Comparison of ENCODE assay signal across 13 cellular contexts in the genomic region with DNA sequence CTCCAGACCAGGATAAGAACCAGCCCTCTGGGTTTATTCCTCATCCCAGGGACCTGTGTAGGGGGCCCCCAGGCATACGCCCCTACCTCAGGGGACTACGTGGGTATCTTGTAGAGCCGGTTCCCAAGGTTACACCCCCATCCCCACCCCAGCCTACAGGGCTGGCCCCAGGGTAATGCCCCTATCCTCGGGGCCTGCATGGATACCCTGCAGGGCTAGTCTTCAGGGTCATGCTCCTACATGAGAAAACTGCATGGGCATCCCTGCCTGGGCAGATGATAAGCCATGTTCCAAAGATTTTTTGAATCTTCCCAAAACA. TPM values are rescaled to one million over a fixed set of nuclear protein-coding genes. Genes with fewer than 3 reads are reported as not detected.
DNase-seq lines count a peak whose midpoint lies in the region; ATAC-seq and TF ChIP-seq lines count a peak whose summit lies in the region.
"Had no signal": no experiment of that assay in that cellular context is flagged by ENCODE, and none has a peak within 500 bp of the region (broad histone marks: within the 10 kb centered on the region; RNA-seq: fewer than 3 reads in every experiment).

No MANE protein-coding gene starts in this region.

- CTCF ChIA-PET in T-cell (lab: Charles Lee), result no interaction called here

- H3K27me3 Mint-ChIP-seq in T-cell, result no peaks in the 10 kb centered on the region

- H3K36me3 Mint-ChIP-seq in T-cell, result peaks cover 7% of the 10 kb centered on the region

- no peak overlapping the region for H3K27ac Mint-ChIP-seq in T-cell
- H3K27ac Mint-ChIP-seq: activated T-helper 2 cell treated with anti-CD3 and anti-CD28 coated beads, Interferon-gamma antibody, Interleukin-2, Interleukin-4, amounts not matched to agents 10 μg/mL and 5 μg/mL and 100 μg/mL, durations not matched to agents 14 hours and 24 hours and 36 hours had no signal

- H3K4me1 ChIP-seq in body of pancreas (peaks cover 59% of the 10 kb centered on the region), lung (ENCODE audit: control insufficient read depth in 2 of 2, insufficient read depth in 2 of 2, low read length in 2 of 2) (peaks cover 13 to 46% of the 10 kb centered on the region in 2 donors), subcutaneous abdominal adipose tissue (ENCODE audit: control insufficient read depth in 5 of 5, insufficient read depth in 5 of 5, low read length in 5 of 5) (peaks cover 34 to 73% (median 68%) of the 10 kb centered on the region in 5 donors)

- 0 out of 2 replicates have a peak overlapping the region, but pooled peaks have one; percentile 2 for H3K4me3 ChIP-seq in HFF-Myc (replicated peaks; ENCODE audit: low read depth, low read length)
- no peak overlapping the region for H3K4me3 ChIP-seq in body of pancreas
- no peak overlapping the region for H3K4me3 ChIP-seq in lung
- H3K4me3 ChIP-seq in subcutaneous abdominal adipose tissue (ENCODE audit: low read depth in 1 of 5, low read length in 5 of 5), result no peak overlapping the region

- intact Hi-C loops in body of pancreas (cut with DNase I), result no loop called here

- H3K9me3 Mint-ChIP-seq in T-cell, result no peaks in the 10 kb centered on the region
- H3K9me3 Mint-ChIP-seq: activated T-helper 2 cell treated with anti-CD3 and anti-CD28 coated beads, Interferon-gamma antibody, Interleukin-2, Interleukin-4, amounts not matched to agents 10 μg/mL and 5 μg/mL and 100 μg/mL, durations not matched to agents 14 hours and 24 hours and 36 hours had no signal

- no peaks in the 10 kb centered on the region for H3K27me3 ChIP-seq in body of pancreas
- H3K27me3 ChIP-seq in lung (ENCODE audit: control insufficient read depth, insufficient read depth), result no peaks in the 10 kb centered on the region
- no peaks in the 10 kb centered on the region for H3K27me3 ChIP-seq in subcutaneous abdominal adipose tissue (ENCODE audit: control insufficient read depth in 5 of 5, insufficient read depth in 4 of 5, low read length in 5 of 5)

- POLR2A ChIA-PET in T-cell (lab: Charles Lee), result interaction anchor here in 1 of 2 donors (1.4 kb wide), 1 partner anchor 8 kb away, joined by 8 read pairs; no protein-coding TSS in a partner anchor

- H3K4me3 Mint-ChIP-seq in T-cell, result no peak overlapping the region

- H3K36me3 ChIP-seq in body of pancreas (replicated peaks in 1 of 2; ENCODE audit: insufficient read depth in 1 of 2, low read depth in 2 of 2) (no peaks in the 10 kb centered on the region), lung (ENCODE audit: control insufficient read depth in 2 of 2, insufficient read depth in 2 of 2, low read length in 2 of 2) (peaks cover 0 to 14% of the 10 kb centered on the region in 2 donors), subcutaneous abdominal adipose tissue (ENCODE audit: control insufficient read depth in 5 of 5, insufficient read depth in 5 of 5, low read length in 5 of 5) (peaks cover 0 to 28% (median 13%) of the 10 kb centered on the region in 5 donors)

- TF ChIP-seq CTCF in HFF-Myc (IDR thresholded peaks at IDR 0.05; ENCODE audit: low read depth, low read length, missing control alignments), result no peak
- TF ChIP-seq CTCF in body of pancreas (IDR thresholded peaks at IDR 0.05), result no peak
- TF ChIP-seq CTCF in lung (IDR thresholded peaks at IDR 0.05; ENCODE audit: control extremely low read depth, extremely low read depth), result no peak

- peaks cover 28 to 37% (median 34%) of the 10 kb centered on the region in 3 donors for H3K4me1 Mint-ChIP-seq in T-cell

- no peak for ATAC-seq in body of pancreas
- no peak for ATAC-seq in lung (ENCODE audit: insufficient read depth, low FRiP score)
- ATAC-seq in T-cell (replicated peaks in 1 of 4), result no peak

- H3K27ac ChIP-seq in body of pancreas (peak overlapping the region; percentile 44 to 80 (median 74)), lung (ENCODE audit: low read depth in 1 of 2, low read length in 1 of 2) (peak overlapping the region; percentile 44 to 86), subcutaneous abdominal adipose tissue (ENCODE audit: low read depth, low read length) (peak overlapping the region; percentile 37)

- H3K9me3 ChIP-seq in body of pancreas (no peaks in the 10 kb centered on the region), lung (ENCODE audit: control insufficient read depth in 2 of 2, insufficient read depth in 1 of 2, low read length in 1 of 2) (no peaks in the 10 kb centered on the region), subcutaneous abdominal adipose tissue (ENCODE audit: control insufficient read depth in 5 of 5, low read length in 5 of 5) (no peaks in the 10 kb centered on the region)

- DNase-seq in HFF-Myc (ENCODE audit: extremely low read depth, low read depth), result no peak
- DNase-seq in body of pancreas, result no peak
- DNase-seq in lung (ENCODE audit: low spot score), result no peak
- no peak for DNase-seq in activated CD4-positive, alpha-beta T cell treated with anti-CD3 and anti-CD28 coated beads, Interleukin-2, amount 50 U/mL, for 1 hour
- no peak for DNase-seq in hippocampal formation (lab: John Stamatoyannopoulos, UW)
- no peak for DNase-seq in T-cell
- no peak for DNase-seq in iPS-NIHi11 (ENCODE audit: low spot score)
- DNase-seq: activated CD4-positive, alpha-beta T cell treated with anti-CD3 and anti-CD28 coated beads for 1 hour; COR-L47; mesendoderm; NCI-H1417 had no signal

- no peak for TF ChIP-seq POLR2A in body of pancreas (IDR thresholded peaks at IDR 0.05)

- 61 to 100% methylated on average over 1 to 2 of the region's 4 CpGs for WGBS in body of pancreas, 2 donors
- WGBS in lung, 2 donors, result 57 to 76% methylated on average over 4 of the region's 4 CpGs

- H3K9ac ChIP-seq in subcutaneous abdominal adipose tissue (ENCODE audit: low read length in 5 of 5), result peak overlapping the region in 3 of 5 donors; percentile 59 to 79 (median 63)

RNA-seq across cellular contexts. Expression of a gene that starts 14.2 kb away (rescaled TPM):
- total RNA-seq in body of pancreas, result 10 to 100 TPM; 25.4 to 45.7 TPM
- 10 to 100 TPM; 33.8 to 77.4 TPM for total RNA-seq in lung
- polyA plus RNA-seq in lung, result 10 to 100 TPM; 29.6 to 39.0 TPM
- 10 to 100 TPM; 68.6 to 81.4 (median 72.8) TPM for total RNA-seq in T-cell

RNA-seq across cellular contexts. Expression of a gene that starts 32.5 kb away (rescaled TPM):
- total RNA-seq in body of pancreas (under 1 TPM; 0.26 to 0.99 TPM), lung (1 to 10 TPM in 1 of 2 donors, under 1 TPM in 1; 0.88 to 1.3 TPM), T-cell (1 to 10 TPM in 4 of 5 donors, under 1 TPM in 1; 0.73 to 3.4 (median 1.1) TPM)
- polyA plus RNA-seq in lung, result under 1 TPM; 0.61 to 0.87 TPM

RNA-seq across cellular contexts. Expression of a gene that starts 38.7 kb away (rescaled TPM):
- total RNA-seq in body of pancreas, result 10 to 100 TPM; 11.9 to 12.9 TPM
- 10 to 100 TPM; 21.2 to 74.6 TPM for total RNA-seq in lung
- polyA plus RNA-seq in lung, result 10 to 100 TPM; 84.8 to 87.4 TPM
- 10 to 100 TPM in 4 of 5 donors, 1 to 10 TPM in 1; 9.4 to 19.0 (median 16.2) TPM for total RNA-seq in T-cell

RNA-seq across cellular contexts. Expression of a gene that starts 42.8 kb away (rescaled TPM):
- 10 to 100 TPM; 14.8 to 19.4 TPM for total RNA-seq in body of pancreas
- total RNA-seq in lung, result 10 to 100 TPM; 14.8 to 45.3 TPM
- polyA plus RNA-seq in lung, result 10 to 100 TPM; 25.8 to 54.6 TPM
- 10 to 100 TPM; 29.4 to 39.0 (median 37.1) TPM for total RNA-seq in T-cell
